20 cellular contexts compared by ENCODE assay signal in the genomic region with DNA sequence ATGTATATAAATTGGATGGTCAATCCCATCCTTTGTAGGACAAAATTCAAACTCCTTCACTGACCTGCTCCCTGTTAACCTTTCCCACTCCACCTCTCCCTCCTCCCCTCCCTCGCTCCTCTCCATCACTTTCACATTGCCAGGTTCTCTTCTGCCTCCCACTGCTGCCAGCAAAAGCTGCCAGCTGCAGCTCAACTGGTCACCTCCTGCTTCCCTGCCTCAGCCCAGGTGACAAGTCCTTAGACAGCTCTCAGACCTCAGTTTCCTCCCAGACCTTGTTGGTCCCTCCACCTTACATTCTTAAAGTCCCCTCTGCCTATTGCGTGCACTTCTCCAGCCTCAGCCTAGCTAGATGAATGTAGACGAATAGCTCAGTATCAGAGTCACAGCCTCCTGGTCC.
"Had no signal": no experiment of that assay in that cellular context is flagged by ENCODE, and none has a peak within 500 bp of the region (broad histone marks: within the 10 kb centered on the region; RNA-seq: fewer than 3 reads in every experiment).

No MANE protein-coding gene starts in this region.

- H3K4me3 ChIP-seq: colonic mucosa, lower lobe of right lung, SK-N-MC, stomach had no signal

- H3K36me3 ChIP-seq: brain microvascular endothelial cell, colonic mucosa, stomach, WERI-Rb-1 had no signal

- H3K36me3 Mint-ChIP-seq: natural killer cell treated with Interleukin-12 subunit alpha and Interleukin-12 subunit beta and Interleukin-15 and Interleukin-18, amount 100 ng/mL, for 72 hours; type B pancreatic cell had no signal

- H3K27me3 ChIP-seq: brain microvascular endothelial cell, colonic mucosa had no signal

- DNase-seq: activated CD4-positive, alpha-beta T cell treated with anti-CD3 and anti-CD28 coated beads for 1 hour; activated CD4-positive, alpha-beta T cell treated with anti-CD3 and anti-CD28 coated beads, Interleukin-2, amount 50 U/mL, for 48 hours; activated naive CD4-positive, alpha-beta T cell treated with Interleukin-2 at 50 U/mL for 16 hours; aorta; brain microvascular endothelial cell; central memory CD4-positive, alpha-beta T cell; colonic mucosa; hypothalamus; islet precursor cell; left colon; lower lobe of right lung; occipital lobe; posterior cingulate gyrus; retina; stimulated activated CD4-positive, alpha-beta T cell treated with anti-CD3 and anti-CD28 coated beads, Interleukin-2, amount 100 ng/mL, for 24 hours; stomach; WERI-Rb-1 had no signal

- H3K4me1 ChIP-seq: colonic mucosa had no signal

- H3K9me3 Mint-ChIP-seq: natural killer cell treated with Interleukin-12 subunit alpha and Interleukin-12 subunit beta and Interleukin-15 and Interleukin-18, amount 100 ng/mL, for 72 hours; type B pancreatic cell had no signal

- H3K27ac ChIP-seq: brain microvascular endothelial cell, colonic mucosa, SK-N-MC, WERI-Rb-1 had no signal

- H3K27ac Mint-ChIP-seq: type B pancreatic cell had no signal

- H3K27me3 Mint-ChIP-seq: natural killer cell treated with Interleukin-12 subunit alpha and Interleukin-12 subunit beta and Interleukin-15 and Interleukin-18, amount 100 ng/mL, for 72 hours had no signal

- H3K4me3 Mint-ChIP-seq: natural killer cell treated with Interleukin-12 subunit alpha and Interleukin-12 subunit beta and Interleukin-15 and Interleukin-18, amount 100 ng/mL, for 72 hours; type B pancreatic cell had no signal

- ATAC-seq: left colon; lower lobe of right lung; natural killer cell treated with Interleukin-12 subunit alpha and Interleukin-12 subunit beta and Interleukin-15 and Interleukin-18, amount 100 ng/mL, for 72 hours had no signal

- H3K9me3 ChIP-seq: colonic mucosa, lower lobe of right lung, stomach had no signal
